Comparison of ENCODE assay signal across 8 cellular contexts in the genomic region with DNA sequence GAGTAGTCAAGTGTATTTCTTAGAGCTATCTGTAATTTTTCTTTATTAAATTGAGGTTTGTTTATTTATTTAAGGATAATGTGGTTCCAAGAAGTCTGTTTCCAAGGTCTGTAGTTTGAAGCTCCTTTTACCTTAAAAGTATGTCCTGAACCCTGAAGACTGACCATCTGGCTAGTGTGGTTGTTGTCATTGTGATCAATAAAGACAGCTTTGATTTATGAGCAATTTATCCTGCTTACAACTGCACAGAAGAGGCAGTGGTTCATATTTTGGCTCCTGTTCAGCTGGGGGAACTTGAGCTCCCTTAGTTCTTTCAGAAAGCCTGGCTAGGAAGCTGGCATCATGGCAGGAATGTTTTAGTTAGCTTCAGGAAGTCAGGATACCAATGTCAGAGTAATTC.
DNase-seq lines count a peak whose midpoint lies in the region; ATAC-seq lines count a peak whose summit lies in the region.

No MANE protein-coding gene starts in this region.

- ATAC-seq in sciatic nerve (peak; percentile 48), HG03095 (IDR thresholded peaks at IDR 0.05; ENCODE audit: unreplicated experiment) (no peak), GM21381 (IDR thresholded peaks at IDR 0.05; ENCODE audit: unreplicated experiment) (no peak)

- DNase-seq in G401 (ENCODE audit: low spot score) (peak; percentile 59), NCI-H748 treated with DMSO at 0.1 percent for 48 hours (lab: John Stamatoyannopoulos, UW) (peak; percentile 12), epithelial cell of prostate (ENCODE audit: low read depth, low spot score) (no peak), sciatic nerve (ENCODE audit: low spot score) (no peak)
- no peak for DNase-seq in stimulated activated naive CD4-positive, alpha-beta T cell treated with Interleukin-2 at 50 U/mL for 16 hours (lab: John Stamatoyannopoulos, UW)
- no peak for DNase-seq in activated T-helper 2 cell treated with anti-CD3 and anti-CD28 coated beads, Interferon-gamma antibody, Interleukin-2, Interleukin-4, amounts not matched to agents 10 μg/mL and 5 μg/mL and 100 μg/mL, durations not matched to agents 14 hours and 24 hours and 36 hours (ENCODE audit: low spot score)

- H3K36me3 Mint-ChIP-seq in activated T-helper 2 cell treated with anti-CD3 and anti-CD28 coated beads, Interferon-gamma antibody, Interleukin-2, Interleukin-4, amounts not matched to agents 10 μg/mL and 5 μg/mL and 100 μg/mL, durations not matched to agents 14 hours and 24 hours and 36 hours (ENCODE audit: low read depth): peaks cover 11% of the 10 kb centered on the region

- in situ Hi-C loops in G401 (cut with HindIII; ENCODE audit: low sequenced_read_pairs): no loop called here

- intact Hi-C loops in sciatic nerve (cut with DNase I): no loop called here
- intact Hi-C loops in activated T-helper 2 cell treated with anti-CD3 and anti-CD28 coated beads, Interferon-gamma antibody, Interleukin-2, Interleukin-4, amounts not matched to agents 10 μg/mL and 5 μg/mL and 100 μg/mL, durations not matched to agents 14 hours and 24 hours and 36 hours (cut with micrococcal nuclease): no loop called here

- no peaks in the 10 kb centered on the region for H3K4me1 Mint-ChIP-seq in activated T-helper 2 cell treated with anti-CD3 and anti-CD28 coated beads, Interferon-gamma antibody, Interleukin-2, Interleukin-4, amounts not matched to agents 10 μg/mL and 5 μg/mL and 100 μg/mL, durations not matched to agents 14 hours and 24 hours and 36 hours (ENCODE audit: low read depth)

- H3K4me3 Mint-ChIP-seq in activated T-helper 2 cell treated with anti-CD3 and anti-CD28 coated beads, Interferon-gamma antibody, Interleukin-2, Interleukin-4, amounts not matched to agents 10 μg/mL and 5 μg/mL and 100 μg/mL, durations not matched to agents 14 hours and 24 hours and 36 hours (ENCODE audit: low read depth): no peak overlapping the region

- H3K9me3 Mint-ChIP-seq in activated T-helper 2 cell treated with anti-CD3 and anti-CD28 coated beads, Interferon-gamma antibody, Interleukin-2, Interleukin-4, amounts not matched to agents 10 μg/mL and 5 μg/mL and 100 μg/mL, durations not matched to agents 14 hours and 24 hours and 36 hours: peaks cover 28% of the 10 kb centered on the region

- H3K27me3 Mint-ChIP-seq in activated T-helper 2 cell treated with anti-CD3 and anti-CD28 coated beads, Interferon-gamma antibody, Interleukin-2, Interleukin-4, amounts not matched to agents 10 μg/mL and 5 μg/mL and 100 μg/mL, durations not matched to agents 14 hours and 24 hours and 36 hours (ENCODE audit: low read depth): no peaks in the 10 kb centered on the region

- H3K27ac Mint-ChIP-seq in activated T-helper 2 cell treated with anti-CD3 and anti-CD28 coated beads, Interferon-gamma antibody, Interleukin-2, Interleukin-4, amounts not matched to agents 10 μg/mL and 5 μg/mL and 100 μg/mL, durations not matched to agents 14 hours and 24 hours and 36 hours: no peak overlapping the region

- H3K27ac ChIP-seq in epithelial cell of prostate: peak overlapping the region; percentile 68

Comparison
In these comparisons a context has a peak if more than half of its experiments do, and no peak if none do; other contexts are left out.
1. DNase-seq: peak in G401 (single experiment) and NCI-H748 treated with DMSO at 0.1 percent for 48 hours (single experiment); none in epithelial cell of prostate (single experiment), sciatic nerve (single experiment), stimulated activated naive CD4-positive, alpha-beta T cell treated with Interleukin-2 at 50 U/mL for 16 hours (single experiment) and activated T-helper 2 cell treated with anti-CD3 and anti-CD28 coated beads, Interferon-gamma antibody, Interleukin-2, Interleukin-4, amounts not matched to agents 10 μg/mL and 5 μg/mL and 100 μg/mL, durations not matched to agents 14 hours and 24 hours and 36 hours (single experiment).